Comparison of ENCODE assay signal across 1 cellular context in genomic region chr11:64566915-64567882, GRCh38.
TF ChIP-seq lines count a peak whose summit lies in the region.

No MANE protein-coding gene starts in this region.

TF ChIP-seq in HepG2, 621 proteins besides CTCF, POLR2A, EP300 and RAD21 (continued from another document):
- TF ChIP-seq ZNF547 (CRISPR knock-in tag; IDR thresholded peaks at IDR 0.05) (0 out of 2 replicates have a peak, but pooled peaks have one; percentile 4), ZNF143 (CRISPR knock-in tag; IDR thresholded peaks at IDR 0.05) (0 out of 2 replicates have a peak, but pooled peaks have one; percentile 11), PHF21A (CRISPR knock-in tag; IDR thresholded peaks at IDR 0.05) (0 out of 2 replicates have a peak, but pooled peaks have one; percentile 27), HINFP (CRISPR knock-in tag; IDR thresholded peaks at IDR 0.05; ENCODE audit: low read depth) (0 out of 2 replicates have a peak, but pooled peaks have one; percentile 7), BRF2 (CRISPR knock-in tag; IDR thresholded peaks at IDR 0.05) (no peak), THAP9 (CRISPR knock-in tag; IDR thresholded peaks at IDR 0.05; ENCODE audit: borderline replicate concordance) (0 out of 2 replicates have a peak, but pooled peaks have one; percentile 20), HNF1A (IDR thresholded peaks at IDR 0.05; ENCODE audit: low read depth) (no peak), HNF1A (CRISPR knock-in tag; IDR thresholded peaks at IDR 0.05; ENCODE audit: borderline replicate concordance) (0 out of 2 replicates have a peak, but pooled peaks have one; percentile 3), ZNF687 (CRISPR knock-in tag; IDR thresholded peaks at IDR 0.05) (peak; percentile 63), BATF2 (CRISPR knock-in tag; IDR thresholded peaks at IDR 0.05) (no peak), ZNF598 (CRISPR knock-in tag; IDR thresholded peaks at IDR 0.05; ENCODE audit: borderline replicate concordance) (0 out of 2 replicates have a peak, but pooled peaks have one; percentile 19), ZFY (CRISPR knock-in tag; IDR thresholded peaks at IDR 0.05) (0 out of 2 replicates have a peak, but pooled peaks have one; percentile 9), HMGXB4 (CRISPR knock-in tag; IDR thresholded peaks at IDR 0.05; ENCODE audit: borderline replicate concordance in 1 of 2, low read depth in 1 of 2) (0 out of 4 replicates have a peak, but pooled peaks of 1 of the 2 experiments have one; percentile 23), ONECUT2 (CRISPR knock-in tag; IDR thresholded peaks at IDR 0.05) (no peak), THAP11 (CRISPR knock-in tag; IDR thresholded peaks at IDR 0.05) (peak; percentile 3; the same call in 1 of the 2 replicates), RCOR2 (CRISPR knock-in tag; IDR thresholded peaks at IDR 0.05) (0 out of 2 replicates have a peak, but pooled peaks have one; percentile 7), ZFP91 (CRISPR knock-in tag; IDR thresholded peaks at IDR 0.05; ENCODE audit: borderline replicate concordance) (peak; percentile 32; the same call in 1 of the 2 replicates)
